Comparison of ENCODE assay signal across 14 cellular contexts in the genomic region with DNA sequence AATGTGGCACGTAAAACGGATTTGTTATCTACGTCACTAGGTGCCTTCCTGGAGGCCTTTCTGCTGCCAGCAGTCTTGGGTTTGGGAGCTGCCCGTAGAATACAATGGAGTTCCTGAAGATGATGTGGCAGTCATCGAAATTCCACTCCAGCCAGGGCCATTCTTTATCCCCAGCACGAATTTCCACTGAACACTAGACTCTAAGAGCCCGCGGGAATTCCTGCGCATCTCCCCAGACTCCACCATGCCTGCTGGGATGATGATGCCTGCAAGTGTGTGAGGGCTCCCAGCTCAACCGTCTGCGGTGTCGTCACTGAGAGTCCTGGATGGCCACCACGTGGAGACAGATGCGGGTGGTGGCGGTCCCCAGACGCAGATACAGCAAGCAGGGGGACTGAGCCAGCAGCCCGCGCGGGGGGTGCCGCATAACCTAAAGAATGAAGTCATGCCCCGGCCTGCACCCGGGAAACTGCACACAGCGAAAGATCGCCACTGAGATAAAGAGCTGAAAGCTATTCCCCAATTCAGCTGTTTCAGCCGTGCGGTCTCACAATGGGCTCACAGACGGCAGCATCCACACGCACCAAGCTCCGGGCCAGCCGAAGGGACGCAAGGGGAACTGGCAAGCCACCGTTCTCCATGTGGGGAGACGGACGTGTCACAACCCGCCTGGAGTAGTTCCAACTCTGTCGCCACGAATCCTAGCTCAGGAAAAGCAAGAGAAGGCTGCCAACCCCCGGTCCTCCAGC. TPM values are rescaled to one million over a fixed set of nuclear protein-coding genes. Genes with fewer than 3 reads are reported as not detected.
A peak's percentile ranks its signal among the peaks of the same experiment; 100 is the strongest.
DNase-seq lines count a peak whose midpoint lies in the region; ATAC-seq and TF ChIP-seq lines count a peak whose summit lies in the region.
"Had no signal": no experiment of that assay in that cellular context is flagged by ENCODE, and none has a peak within 500 bp of the region (broad histone marks: within the 10 kb centered on the region; RNA-seq: fewer than 3 reads in every experiment).

No MANE protein-coding gene starts in this region.

- H3K9me3 Mint-ChIP-seq in activated CD4-positive, alpha-beta T cell treated with anti-CD3 and anti-CD28 coated beads for 36 hours (ENCODE audit: low read depth): no peaks in the 10 kb centered on the region
- H3K9me3 Mint-ChIP-seq: naive thymus-derived CD8-positive, alpha-beta T cell had no signal

- H3K4me1 ChIP-seq in suprapubic skin: peaks cover 43% of the 10 kb centered on the region

- no peak for TF ChIP-seq POLR2A in suprapubic skin (IDR thresholded peaks at IDR 0.05)

- WGBS in suprapubic skin: 47% methylated on average over 38 of the region's 38 CpGs

- H3K27ac Mint-ChIP-seq in activated CD4-positive, alpha-beta T cell treated with anti-CD3 and anti-CD28 coated beads for 36 hours: no peak overlapping the region
- H3K27ac Mint-ChIP-seq: naive thymus-derived CD8-positive, alpha-beta T cell had no signal

- ATAC-seq in esophagus mucosa: peak; percentile 12
- no peak for ATAC-seq in activated CD4-positive, alpha-beta T cell treated with anti-CD3 and anti-CD28 coated beads for 36 hours
- ATAC-seq: naive thymus-derived CD8-positive, alpha-beta T cell had no signal

- POLR2A ChIA-PET in activated CD4-positive, alpha-beta T cell treated with anti-CD3 and anti-CD28 coated beads for 36 hours (lab: Charles Lee): no interaction called here

- no peak overlapping the region for H3K4me3 ChIP-seq in SK-N-MC
- peak overlapping the region; percentile 21 for H3K4me3 ChIP-seq in suprapubic skin
- H3K4me3 ChIP-seq: BLaER1 treated with 17β-estradiol and CSF1 and Interleukin-3, amounts not matched to agents 10 nM and 100 nM had no signal

- no peak overlapping the region for H3K9ac ChIP-seq in SK-N-MC (ENCODE audit: insufficient read length)
- H3K9ac ChIP-seq: BLaER1 treated with 17β-estradiol and CSF1 and Interleukin-3, amounts not matched to agents 10 nM and 100 nM had no signal

- H3K4me1 Mint-ChIP-seq in activated CD4-positive, alpha-beta T cell treated with anti-CD3 and anti-CD28 coated beads for 36 hours: no peaks in the 10 kb centered on the region
- H3K4me1 Mint-ChIP-seq: naive thymus-derived CD8-positive, alpha-beta T cell had no signal

- no peak for TF ChIP-seq EP300 in suprapubic skin (IDR thresholded peaks at IDR 0.05)

- H3K4me3 Mint-ChIP-seq in activated CD4-positive, alpha-beta T cell treated with anti-CD3 and anti-CD28 coated beads for 36 hours: no peak overlapping the region
- H3K4me3 Mint-ChIP-seq: naive thymus-derived CD8-positive, alpha-beta T cell had no signal

- no peak for TF ChIP-seq CTCF in suprapubic skin (IDR thresholded peaks at IDR 0.05)

- H3K9me3 ChIP-seq in SK-N-MC (ENCODE audit: low read depth, low read length) (no peaks in the 10 kb centered on the region), suprapubic skin (no peaks in the 10 kb centered on the region)
- H3K9me3 ChIP-seq: BLaER1 treated with 17β-estradiol and CSF1 and Interleukin-3, amounts not matched to agents 10 nM and 100 nM had no signal

- H3K27me3 ChIP-seq in suprapubic skin: peaks cover 14% of the 10 kb centered on the region
- H3K27me3 ChIP-seq: BLaER1 treated with 17β-estradiol and CSF1 and Interleukin-3, amounts not matched to agents 10 nM and 100 nM had no signal

- CTCF ChIA-PET in activated CD4-positive, alpha-beta T cell treated with anti-CD3 and anti-CD28 coated beads for 36 hours (lab: Charles Lee): interaction anchor here (0.9 kb wide), 1 partner anchor 12 kb away, joined by 4 read pairs; no protein-coding TSS in a partner anchor

- H3K36me3 Mint-ChIP-seq in activated CD4-positive, alpha-beta T cell treated with anti-CD3 and anti-CD28 coated beads for 36 hours (ENCODE audit: low read depth): no peaks in the 10 kb centered on the region

- H3K27me3 Mint-ChIP-seq in activated CD4-positive, alpha-beta T cell treated with anti-CD3 and anti-CD28 coated beads for 36 hours: peaks cover 26% of the 10 kb centered on the region

- intact Hi-C loops in activated CD4-positive, alpha-beta T cell treated with anti-CD3 and anti-CD28 coated beads for 36 hours (cut with DNase I, micrococcal nuclease): no loop called here

- H3K27ac ChIP-seq in SK-N-MC (peak overlapping the region; percentile 64; the same call in 1 of the 2 replicates), suprapubic skin (peak overlapping the region; percentile 15)
- H3K27ac ChIP-seq: BLaER1 treated with 17β-estradiol and CSF1 and Interleukin-3, amounts not matched to agents 10 nM and 100 nM had no signal

- DNase-seq in SK-N-MC (ENCODE audit: low read depth, low spot score) (no peak), lung microvascular endothelial cell (ENCODE audit: low read depth in 2 of 2) (peak; percentile 72), suprapubic skin (ENCODE audit: low spot score in 2 of 2) (no peak), NCI-H524 (lab: John Stamatoyannopoulos, UW) (no peak), RKO (ENCODE audit: low spot score) (no peak), NCI-H226 (no peak)
- no peak for DNase-seq in activated CD4-positive, alpha-beta T cell treated with anti-CD3 and anti-CD28 coated beads for 36 hours
- DNase-seq: activated CD4-positive, CD25-positive, alpha-beta regulatory T cell treated with anti-CD3 and anti-CD28 coated beads, Interleukin-2, amount 50 U/mL, for 72 hours; activated T-cell treated with anti-CD3 and anti-CD28 coated beads, Interleukin-2, amount 50 U/mL, for 48 hours; erythroblast; naive thymus-derived CD8-positive, alpha-beta T cell; NCI-H187 treated with DMSO at 0.1 percent for 48 hours had no signal

- no peaks in the 10 kb centered on the region for H3K36me3 ChIP-seq in SK-N-MC (ENCODE audit: insufficient read depth, low read length)
- H3K36me3 ChIP-seq in suprapubic skin: no peaks in the 10 kb centered on the region
- H3K36me3 ChIP-seq: BLaER1 treated with 17β-estradiol and CSF1 and Interleukin-3, amounts not matched to agents 10 nM and 100 nM had no signal

RNA-seq across cellular contexts. Expression of a gene that starts 41.1 kb away (rescaled TPM):
- total RNA-seq in esophagus mucosa: 27.5 TPM
- total RNA-seq in lung microvascular endothelial cell: 836 and 1,068 TPM in 2 replicates
- total RNA-seq in suprapubic skin: 10 to 100 TPM; 36.7 to 60.8 (median 43.6) TPM
- under 1 TPM in 1 of 2 experiments, not detected in 1; 0.14 TPM for total RNA-seq in activated CD4-positive, alpha-beta T cell treated with anti-CD3 and anti-CD28 coated beads for 36 hours
- total RNA-seq: naive thymus-derived CD8-positive, alpha-beta T cell had no signal

RNA-seq across cellular contexts. Expression of a gene that starts 41.2 kb away (rescaled TPM):
- 30.8 TPM for total RNA-seq in esophagus mucosa
- 728 and 775 TPM in 2 replicates for total RNA-seq in lung microvascular endothelial cell
- 10 to 100 TPM; 43.0 to 72.7 (median 53.5) TPM for total RNA-seq in suprapubic skin
- total RNA-seq in activated CD4-positive, alpha-beta T cell treated with anti-CD3 and anti-CD28 coated beads for 36 hours: not detected
- total RNA-seq: naive thymus-derived CD8-positive, alpha-beta T cell had no signal

Comparison
In these comparisons a context has a peak if more than half of its experiments do, and no peak if none do; other contexts are left out.
1. DNase-seq: peak in lung microvascular endothelial cell (2 of 2); none in SK-N-MC (single experiment), suprapubic skin (0 of 2), NCI-H524 (0 of 2), activated CD4-positive, alpha-beta T cell treated with anti-CD3 and anti-CD28 coated beads for 36 hours (single experiment), RKO (single experiment) and NCI-H226 (single experiment).
2. RNA of a gene that starts 41.1 kb away (total RNA-seq): 836 to 1,068 TPM in lung microvascular endothelial cell, 36.7 to 60.8 TPM in suprapubic skin and 27.5 TPM in esophagus mucosa (single experiment); 0.14 TPM in activated CD4-positive, alpha-beta T cell treated with anti-CD3 and anti-CD28 coated beads for 36 hours; every median in the first group is over 10 times any median in the second.
3. RNA of a gene that starts 41.2 kb away (total RNA-seq): 728 to 775 TPM in lung microvascular endothelial cell, 43.0 to 72.7 TPM in suprapubic skin and 30.8 TPM in esophagus mucosa (single experiment); not detected in activated CD4-positive, alpha-beta T cell treated with anti-CD3 and anti-CD28 coated beads for 36 hours; every median in the first group is over 10 times any median in the second.